ENCODE assay signal across 1 cellular context in the genomic region with DNA sequence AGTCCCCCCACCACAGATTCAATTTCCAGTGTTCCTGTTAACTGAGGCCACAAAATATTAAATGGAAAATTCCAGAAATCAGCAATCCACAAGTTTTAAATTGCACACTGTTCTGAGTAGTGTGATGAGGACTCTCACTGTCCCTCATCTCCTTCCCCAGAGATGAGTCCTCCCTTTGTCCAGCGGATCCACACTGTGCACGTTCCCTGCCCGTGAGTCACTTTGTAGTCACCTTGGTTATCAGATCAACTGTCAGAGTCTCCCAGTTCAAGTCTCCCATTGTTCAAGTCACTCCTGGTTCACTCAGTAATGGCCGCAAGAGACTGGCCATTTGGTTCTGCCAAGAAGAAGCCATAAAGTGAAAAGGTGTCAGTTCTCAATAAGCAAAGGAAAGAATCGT.
A peak's percentile ranks its signal among the peaks of the same experiment; 100 is the strongest.
TF ChIP-seq lines count a peak whose summit lies in the region.

No MANE protein-coding gene starts in this region.

TF ChIP-seq in HepG2, 621 proteins besides CTCF, POLR2A, EP300 and RAD21 (continued from another document):
- TF ChIP-seq, protein P1, sequence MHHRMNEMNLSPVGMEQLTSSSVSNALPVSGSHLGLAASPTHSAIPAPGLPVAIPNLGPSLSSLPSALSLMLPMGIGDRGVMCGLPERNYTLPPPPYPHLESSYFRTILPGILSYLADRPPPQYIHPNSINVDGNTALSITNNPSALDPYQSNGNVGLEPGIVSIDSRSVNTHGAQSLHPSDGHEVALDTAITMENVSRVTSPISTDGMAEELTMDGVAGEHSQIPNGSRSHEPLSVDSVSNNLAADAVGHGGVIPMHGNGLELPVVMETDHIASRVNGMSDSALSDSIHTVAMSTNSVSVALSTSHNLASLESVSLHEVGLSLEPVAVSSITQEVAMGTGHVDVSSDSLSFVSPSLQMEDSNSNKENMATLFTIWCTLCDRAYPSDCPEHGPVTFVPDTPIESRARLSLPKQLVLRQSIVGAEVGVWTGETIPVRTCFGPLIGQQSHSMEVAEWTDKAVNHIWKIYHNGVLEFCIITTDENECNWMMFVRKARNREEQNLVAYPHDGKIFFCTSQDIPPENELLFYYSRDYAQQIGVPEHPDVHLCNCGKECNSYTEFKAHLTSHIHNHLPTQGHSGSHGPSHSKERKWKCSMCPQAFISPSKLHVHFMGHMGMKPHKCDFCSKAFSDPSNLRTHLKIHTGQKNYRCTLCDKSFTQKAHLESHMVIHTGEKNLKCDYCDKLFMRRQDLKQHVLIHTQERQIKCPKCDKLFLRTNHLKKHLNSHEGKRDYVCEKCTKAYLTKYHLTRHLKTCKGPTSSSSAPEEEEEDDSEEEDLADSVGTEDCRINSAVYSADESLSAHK (CRISPR knock-in tag; IDR thresholded peaks at IDR 0.05; ENCODE audit: borderline replicate concordance) = no peak
- TF ChIP-seq TEAD3 (CRISPR knock-in tag; optimal IDR thresholded peaks at IDR 0.05; ENCODE audit: borderline replicate concordance) = peak; percentile 2
- TF ChIP-seq PHF21A (CRISPR knock-in tag; IDR thresholded peaks at IDR 0.05) = no peak
- TF ChIP-seq, protein P2, sequence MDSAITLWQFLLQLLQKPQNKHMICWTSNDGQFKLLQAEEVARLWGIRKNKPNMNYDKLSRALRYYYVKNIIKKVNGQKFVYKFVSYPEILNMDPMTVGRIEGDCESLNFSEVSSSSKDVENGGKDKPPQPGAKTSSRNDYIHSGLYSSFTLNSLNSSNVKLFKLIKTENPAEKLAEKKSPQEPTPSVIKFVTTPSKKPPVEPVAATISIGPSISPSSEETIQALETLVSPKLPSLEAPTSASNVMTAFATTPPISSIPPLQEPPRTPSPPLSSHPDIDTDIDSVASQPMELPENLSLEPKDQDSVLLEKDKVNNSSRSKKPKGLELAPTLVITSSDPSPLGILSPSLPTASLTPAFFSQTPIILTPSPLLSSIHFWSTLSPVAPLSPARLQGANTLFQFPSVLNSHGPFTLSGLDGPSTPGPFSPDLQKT (CRISPR knock-in tag; IDR thresholded peaks at IDR 0.05; ENCODE audit: borderline replicate concordance) = no peak
- TF ChIP-seq ZNF282 (IDR thresholded peaks at IDR 0.05; ENCODE audit: partially characterized antibody) = no peak
- TF ChIP-seq SOX13 (IDR thresholded peaks at IDR 0.05) = no peak
- peak in 1 of 2 experiments; percentile 72; a peak in 2 of 4 replicates for TF ChIP-seq SOX13 (CRISPR knock-in tag; conservative IDR thresholded peaks at IDR 0.05 in 1 of 2, IDR thresholded peaks at IDR 0.05 in 1 of 2)
- no peak for TF ChIP-seq GABPA (IDR thresholded peaks at IDR 0.05; ENCODE audit: low read depth, low read length)
- no peak for TF ChIP-seq GABPA (CRISPR knock-in tag; IDR thresholded peaks at IDR 0.05; ENCODE audit: low read depth)
- TF ChIP-seq, protein P3, sequence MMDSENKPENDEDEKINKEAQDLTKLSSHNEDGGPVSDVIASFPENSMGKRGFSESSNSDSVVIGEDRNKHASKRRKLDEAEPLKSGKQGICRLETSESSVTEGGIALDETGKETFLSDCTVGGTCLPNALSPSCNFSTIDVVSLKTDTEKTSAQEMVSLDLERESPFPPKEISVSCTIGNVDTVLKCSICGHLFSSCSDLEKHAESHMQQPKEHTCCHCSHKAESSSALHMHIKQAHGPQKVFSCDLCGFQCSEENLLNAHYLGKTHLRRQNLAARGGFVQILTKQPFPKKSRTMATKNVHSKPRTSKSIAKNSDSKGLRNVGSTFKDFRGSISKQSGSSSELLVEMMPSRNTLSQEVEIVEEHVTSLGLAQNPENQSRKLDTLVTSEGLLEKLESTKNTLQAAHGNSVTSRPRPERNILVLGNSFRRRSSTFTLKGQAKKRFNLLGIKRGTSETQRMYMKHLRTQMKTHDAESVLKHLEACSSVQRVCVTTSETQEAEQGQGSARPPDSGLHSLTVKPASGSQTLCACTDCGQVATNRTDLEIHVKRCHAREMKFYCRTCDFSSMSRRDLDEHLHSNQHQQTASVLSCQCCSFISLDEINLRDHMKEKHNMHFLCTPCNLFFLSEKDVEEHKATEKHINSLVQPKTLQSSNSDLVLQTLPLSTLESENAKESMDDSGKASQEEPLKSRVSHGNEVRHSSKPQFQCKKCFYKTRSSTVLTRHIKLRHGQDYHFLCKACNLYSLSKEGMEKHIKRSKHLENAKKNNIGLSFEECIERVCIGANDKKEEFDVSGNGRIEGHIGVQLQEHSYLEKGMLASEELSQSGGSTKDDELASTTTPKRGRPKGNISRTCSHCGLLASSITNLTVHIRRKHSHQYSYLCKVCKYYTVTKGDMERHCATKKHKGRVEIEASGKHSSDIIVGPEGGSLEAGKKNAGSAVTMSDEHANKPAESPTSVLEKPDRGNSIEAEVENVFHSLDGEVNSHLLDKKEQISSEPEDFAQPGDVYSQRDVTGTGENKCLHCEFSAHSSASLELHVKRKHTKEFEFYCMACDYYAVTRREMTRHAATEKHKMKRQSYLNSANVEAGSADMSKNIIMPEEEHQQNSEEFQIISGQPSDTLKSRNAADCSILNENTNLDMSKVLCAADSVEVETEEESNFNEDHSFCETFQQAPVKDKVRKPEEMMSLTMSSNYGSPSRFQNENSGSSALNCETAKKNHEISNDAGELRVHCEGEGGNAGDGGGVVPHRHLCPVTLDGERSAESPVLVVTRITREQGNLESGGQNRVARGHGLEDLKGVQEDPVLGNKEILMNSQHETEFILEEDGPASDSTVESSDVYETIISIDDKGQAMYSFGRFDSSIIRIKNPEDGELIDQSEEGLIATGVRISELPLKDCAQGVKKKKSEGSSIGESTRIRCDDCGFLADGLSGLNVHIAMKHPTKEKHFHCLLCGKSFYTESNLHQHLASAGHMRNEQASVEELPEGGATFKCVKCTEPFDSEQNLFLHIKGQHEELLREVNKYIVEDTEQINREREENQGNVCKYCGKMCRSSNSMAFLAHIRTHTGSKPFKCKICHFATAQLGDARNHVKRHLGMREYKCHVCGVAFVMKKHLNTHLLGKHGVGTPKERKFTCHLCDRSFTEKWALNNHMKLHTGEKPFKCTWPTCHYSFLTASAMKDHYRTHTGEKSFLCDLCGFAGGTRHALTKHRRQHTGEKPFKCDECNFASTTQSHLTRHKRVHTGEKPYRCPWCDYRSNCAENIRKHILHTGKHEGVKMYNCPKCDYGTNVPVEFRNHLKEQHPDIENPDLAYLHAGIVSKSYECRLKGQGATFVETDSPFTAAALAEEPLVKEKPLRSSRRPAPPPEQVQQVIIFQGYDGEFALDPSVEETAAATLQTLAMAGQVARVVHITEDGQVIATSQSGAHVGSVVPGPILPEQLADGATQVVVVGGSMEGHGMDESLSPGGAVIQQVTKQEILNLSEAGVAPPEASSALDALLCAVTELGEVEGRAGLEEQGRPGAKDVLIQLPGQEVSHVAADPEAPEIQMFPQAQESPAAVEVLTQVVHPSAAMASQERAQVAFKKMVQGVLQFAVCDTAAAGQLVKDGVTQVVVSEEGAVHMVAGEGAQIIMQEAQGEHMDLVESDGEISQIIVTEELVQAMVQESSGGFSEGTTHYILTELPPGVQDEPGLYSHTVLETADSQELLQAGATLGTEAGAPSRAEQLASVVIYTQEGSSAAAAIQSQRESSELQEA (CRISPR knock-in tag; IDR thresholded peaks at IDR 0.05; ENCODE audit: not compliant biosample characterization) = no peak
- TF ChIP-seq, protein P4, sequence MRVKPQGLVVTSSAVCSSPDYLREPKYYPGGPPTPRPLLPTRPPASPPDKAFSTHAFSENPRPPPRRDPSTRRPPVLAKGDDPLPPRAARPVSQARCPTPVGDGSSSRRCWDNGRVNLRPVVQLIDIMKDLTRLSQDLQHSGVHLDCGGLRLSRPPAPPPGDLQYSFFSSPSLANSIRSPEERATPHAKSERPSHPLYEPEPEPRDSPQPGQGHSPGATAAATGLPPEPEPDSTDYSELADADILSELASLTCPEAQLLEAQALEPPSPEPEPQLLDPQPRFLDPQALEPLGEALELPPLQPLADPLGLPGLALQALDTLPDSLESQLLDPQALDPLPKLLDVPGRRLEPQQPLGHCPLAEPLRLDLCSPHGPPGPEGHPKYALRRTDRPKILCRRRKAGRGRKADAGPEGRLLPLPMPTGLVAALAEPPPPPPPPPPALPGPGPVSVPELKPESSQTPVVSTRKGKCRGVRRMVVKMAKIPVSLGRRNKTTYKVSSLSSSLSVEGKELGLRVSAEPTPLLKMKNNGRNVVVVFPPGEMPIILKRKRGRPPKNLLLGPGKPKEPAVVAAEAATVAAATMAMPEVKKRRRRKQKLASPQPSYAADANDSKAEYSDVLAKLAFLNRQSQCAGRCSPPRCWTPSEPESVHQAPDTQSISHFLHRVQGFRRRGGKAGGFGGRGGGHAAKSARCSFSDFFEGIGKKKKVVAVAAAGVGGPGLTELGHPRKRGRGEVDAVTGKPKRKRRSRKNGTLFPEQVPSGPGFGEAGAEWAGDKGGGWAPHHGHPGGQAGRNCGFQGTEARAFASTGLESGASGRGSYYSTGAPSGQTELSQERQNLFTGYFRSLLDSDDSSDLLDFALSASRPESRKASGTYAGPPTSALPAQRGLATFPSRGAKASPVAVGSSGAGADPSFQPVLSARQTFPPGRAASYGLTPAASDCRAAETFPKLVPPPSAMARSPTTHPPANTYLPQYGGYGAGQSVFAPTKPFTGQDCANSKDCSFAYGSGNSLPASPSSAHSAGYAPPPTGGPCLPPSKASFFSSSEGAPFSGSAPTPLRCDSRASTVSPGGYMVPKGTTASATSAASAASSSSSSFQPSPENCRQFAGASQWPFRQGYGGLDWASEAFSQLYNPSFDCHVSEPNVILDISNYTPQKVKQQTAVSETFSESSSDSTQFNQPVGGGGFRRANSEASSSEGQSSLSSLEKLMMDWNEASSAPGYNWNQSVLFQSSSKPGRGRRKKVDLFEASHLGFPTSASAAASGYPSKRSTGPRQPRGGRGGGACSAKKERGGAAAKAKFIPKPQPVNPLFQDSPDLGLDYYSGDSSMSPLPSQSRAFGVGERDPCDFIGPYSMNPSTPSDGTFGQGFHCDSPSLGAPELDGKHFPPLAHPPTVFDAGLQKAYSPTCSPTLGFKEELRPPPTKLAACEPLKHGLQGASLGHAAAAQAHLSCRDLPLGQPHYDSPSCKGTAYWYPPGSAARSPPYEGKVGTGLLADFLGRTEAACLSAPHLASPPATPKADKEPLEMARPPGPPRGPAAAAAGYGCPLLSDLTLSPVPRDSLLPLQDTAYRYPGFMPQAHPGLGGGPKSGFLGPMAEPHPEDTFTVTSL (CRISPR knock-in tag; IDR thresholded peaks at IDR 0.05; ENCODE audit: borderline replicate concordance) = no peak
- TF ChIP-seq ZSCAN20 (CRISPR knock-in tag; IDR thresholded peaks at IDR 0.05; ENCODE audit: borderline replicate concordance) = no peak
